Comparison of ENCODE assay signal across 9 cellular contexts in the genomic region with DNA sequence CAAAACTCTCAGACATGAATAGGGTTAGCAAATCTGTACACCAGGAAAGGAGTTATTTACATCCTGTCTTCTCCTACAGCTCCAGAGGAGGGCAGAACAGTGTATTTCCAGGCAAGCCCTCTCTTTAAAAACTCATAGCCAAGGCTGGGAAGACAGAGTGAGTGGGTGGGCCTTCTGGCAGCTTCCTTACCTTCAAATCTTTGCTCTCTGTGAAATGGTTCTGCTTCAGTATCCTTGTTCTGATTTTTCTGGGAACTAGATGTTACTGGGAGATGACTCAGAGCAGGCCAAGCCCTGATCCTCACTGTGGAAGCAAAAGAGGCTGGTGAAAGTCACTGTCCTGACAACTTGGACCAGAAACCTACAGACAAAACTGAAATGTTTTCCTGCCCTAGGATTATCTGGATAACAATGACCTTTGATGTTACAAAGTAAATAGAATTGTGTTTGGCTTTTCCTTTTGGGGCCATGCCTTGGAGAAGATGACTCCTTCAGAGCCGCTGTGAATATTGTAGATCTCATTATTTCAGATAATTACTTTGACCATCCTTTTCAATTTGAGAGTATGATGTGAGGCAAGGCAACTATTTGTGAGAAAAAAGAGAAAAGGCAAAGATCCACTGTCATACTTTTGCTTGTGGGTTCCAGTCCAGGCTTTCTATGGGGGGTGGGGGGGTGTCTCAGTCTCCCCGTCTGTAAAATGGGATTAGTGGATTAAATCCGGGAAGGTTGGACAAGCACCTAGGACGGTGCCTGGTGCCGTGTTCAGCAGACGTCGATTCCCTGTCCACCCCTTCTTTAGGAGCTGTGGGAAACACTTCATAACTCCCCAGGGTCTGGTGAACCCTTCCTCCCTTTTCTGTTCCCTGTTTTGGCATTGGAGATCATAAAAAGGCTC. TPM values are rescaled to one million over a fixed set of nuclear protein-coding genes. Genes with fewer than 3 reads are reported as not detected.
DNase-seq lines count a peak whose midpoint lies in the region; ATAC-seq and TF ChIP-seq lines count a peak whose summit lies in the region.
"Had no signal": no experiment of that assay in that cellular context is flagged by ENCODE, and none has a peak within 500 bp of the region (broad histone marks: within the 10 kb centered on the region; RNA-seq: fewer than 3 reads in every experiment).

No MANE protein-coding gene starts in this region.

- peak overlapping the region; percentile 55 to 95 (median 86) for H3K27ac ChIP-seq in spleen
- H3K27ac ChIP-seq: SJCRH30 had no signal

- no peak for ATAC-seq in HG02759 (IDR thresholded peaks at IDR 0.05; ENCODE audit: unreplicated experiment)
- ATAC-seq in HG03342 (IDR thresholded peaks at IDR 0.05; ENCODE audit: unreplicated experiment) = no peak

- TF ChIP-seq CTCF in astrocyte of the spinal cord (IDR thresholded peaks at IDR 0.05; ENCODE audit: low read depth, low read length) = peak; percentile 48
- TF ChIP-seq CTCF in spleen (IDR thresholded peaks at IDR 0.05 in 8 of 11, conservative IDR thresholded peaks at IDR 0.05 in 3 of 11) = peak in 2 of 11 experiments; percentile 17 to 31

- H3K4me1 ChIP-seq in spleen = peaks cover 0 to 49% (median 20%) of the 10 kb centered on the region in 6 donors

- WGBS in spleen, 5 donors = 81 to 88% (median 87%) methylated on average over 7 of the region's 7 CpGs

- intact Hi-C loops in spleen (cut with DNase I; ENCODE audit: low total_unique reads) = no loop called here

- H3K4me3 ChIP-seq in astrocyte of the spinal cord (ENCODE audit: low read depth, low read length) (peak overlapping the region; percentile 56), spleen (peak overlapping the region; percentile 56 to 81 (median 64))
- H3K4me3 ChIP-seq: SJCRH30 had no signal

- in situ Hi-C loops in Caki2 (cut with HindIII; ENCODE audit: low pct_unique_long_range_greater_than_20kb, low sequenced_read_pairs) = no loop called here
- in situ Hi-C loops in astrocyte of the spinal cord (cut with HindIII; ENCODE audit: low sequenced_read_pairs) = no loop called here

- DNase-seq in Caki2 (ENCODE audit: low read depth) (peak; percentile 27), Kasumi-1 (lab: John Stamatoyannopoulos, UW) (peak; percentile 18 to 35), astrocyte of the spinal cord (ENCODE audit: low read depth, low spot score) (peak; percentile 67), iris pigment epithelial cell (ENCODE audit: low read depth) (peak; percentile 58), spleen (no peak)
- DNase-seq in activated effector memory CD4-positive, alpha-beta T cell treated with anti-CD3 and anti-CD28 coated beads, Interleukin-2, amount 50 U/mL, for 16 hours = no peak

- H3K27me3 ChIP-seq in spleen (replicated peaks in 1 of 7) = peaks cover 0 to 11% (median 0%) of the 10 kb centered on the region in 7 donors
- H3K27me3 ChIP-seq: SJCRH30 had no signal

- H3K9me3 ChIP-seq in spleen = no peaks in the 10 kb centered on the region
- H3K9me3 ChIP-seq: SJCRH30 had no signal

- no peaks in the 10 kb centered on the region for H3K36me3 ChIP-seq in spleen
- H3K36me3 ChIP-seq: SJCRH30 had no signal

- no peak for TF ChIP-seq POLR2A in spleen (IDR thresholded peaks at IDR 0.05)

RNA-seq across cellular contexts. Expression of gene QPCT, which starts 0.6 kb away (rescaled TPM):
- 8.5 and 12.1 TPM in 2 replicates for total RNA-seq in Caki2 (2014; rRNA removed; shearing (Covaris generic); ENCODE audit: low replicate concordance)
- total RNA-seq in spleen = 10 to 100 TPM; 11.5 to 46.0 (median 24.4) TPM
- 1 to 10 TPM; 4.2 to 9.4 (median 4.4) TPM for polyA plus RNA-seq in spleen

RNA-seq across cellular contexts. Expression of gene PRKD3, which starts 19.2 kb away (rescaled TPM):
- total RNA-seq in Caki2 (2014; rRNA removed; shearing (Covaris generic); ENCODE audit: low replicate concordance) = 8.4 and 32.7 TPM in 2 replicates
- 10 to 100 TPM; 50.9 to 78.4 (median 76.2) TPM for total RNA-seq in spleen
- polyA plus RNA-seq in spleen = 10 to 100 TPM; 12.2 to 21.0 (median 13.3) TPM

Comparison
In these comparisons a context has a peak if more than half of its experiments do, and no peak if none do; other contexts are left out.
1. DNase-seq: peak in Caki2 (single experiment), Kasumi-1 (2 of 2), astrocyte of the spinal cord (single experiment) and iris pigment epithelial cell (single experiment); none in spleen (single experiment) and activated effector memory CD4-positive, alpha-beta T cell treated with anti-CD3 and anti-CD28 coated beads, Interleukin-2, amount 50 U/mL, for 16 hours (single experiment).